In genomic region chr2:96010320-96011128, GRCh38 we compare ENCODE assay signal across 7 cellular contexts. TPM values are rescaled to one million over a fixed set of nuclear protein-coding genes. Genes with fewer than 3 reads are reported as not detected.
DNase-seq lines count a peak whose midpoint lies in the region; ATAC-seq lines count a peak whose summit lies in the region.
"Not testable (repeated sequence)": the region's sequence is repeated elsewhere in the genome, so short reads cannot be mapped to it uniquely, and the experiment has no call there.

No MANE protein-coding gene starts in this region.

- DNase-seq in NCI-H226 (peak; percentile 79), activated T-cell treated with anti-CD3 and anti-CD28 coated beads for 24 hours (ENCODE audit: low read depth) (peak; percentile 95), left lobe of liver (ENCODE audit: low spot score) (peak; percentile 97)
- peak; percentile 94 to 95 (median 95) for DNase-seq in effector memory CD8-positive, alpha-beta T cell
- peak; percentile 88 to 98 for DNase-seq in stimulated activated CD4-positive, alpha-beta T cell treated with anti-CD3 and anti-CD28 coated beads, Interleukin-12 subunit alpha, Interleukin-12 subunit beta, amount 100 ng/mL, for 24 hours (ENCODE audit: low read depth in 2 of 2)

- not testable (repeated sequence) for H3K4me1 Mint-ChIP-seq in effector memory CD8-positive, alpha-beta T cell (ENCODE audit: low read depth in 2 of 2)

- H3K9me3 Mint-ChIP-seq in effector memory CD8-positive, alpha-beta T cell = not testable (repeated sequence)

- peak overlapping the region; percentile 91 to 92 for H3K27ac Mint-ChIP-seq in effector memory CD8-positive, alpha-beta T cell

- ATAC-seq in GM18520 (IDR thresholded peaks at IDR 0.05; ENCODE audit: unreplicated experiment) (peak; percentile 95), HG02840 (IDR thresholded peaks at IDR 0.05; ENCODE audit: low FRiP score, unreplicated experiment) (peak; percentile 91), left lobe of liver (peak; percentile 98)
- peak; percentile 97 for ATAC-seq in effector memory CD8-positive, alpha-beta T cell (replicated peaks)

- peak overlapping the region; percentile 80 to 82 for H3K4me3 Mint-ChIP-seq in effector memory CD8-positive, alpha-beta T cell

- peaks cover 16 to 28% of the 10 kb centered on the region in 2 donors for H3K27me3 Mint-ChIP-seq in effector memory CD8-positive, alpha-beta T cell

- H3K36me3 Mint-ChIP-seq in effector memory CD8-positive, alpha-beta T cell (ENCODE audit: insufficient read depth) = not testable (repeated sequence)

RNA-seq across cellular contexts. Expression of gene ANKRD36C, which starts 18.9 kb away (rescaled TPM):
- 2.4 TPM for total RNA-seq in left lobe of liver

RNA-seq across cellular contexts. Expression of gene GPAT2, which starts 24.2 kb away (rescaled TPM):
- 1.3 TPM for total RNA-seq in left lobe of liver

Comparison
In these comparisons a context has a peak if more than half of its experiments do, and no peak if none do; other contexts are left out.
1. Peak in every context shown above with its lines: DNase-seq and ATAC-seq.